Comparison of ENCODE assay signal across 20 cellular contexts in the genomic region with DNA sequence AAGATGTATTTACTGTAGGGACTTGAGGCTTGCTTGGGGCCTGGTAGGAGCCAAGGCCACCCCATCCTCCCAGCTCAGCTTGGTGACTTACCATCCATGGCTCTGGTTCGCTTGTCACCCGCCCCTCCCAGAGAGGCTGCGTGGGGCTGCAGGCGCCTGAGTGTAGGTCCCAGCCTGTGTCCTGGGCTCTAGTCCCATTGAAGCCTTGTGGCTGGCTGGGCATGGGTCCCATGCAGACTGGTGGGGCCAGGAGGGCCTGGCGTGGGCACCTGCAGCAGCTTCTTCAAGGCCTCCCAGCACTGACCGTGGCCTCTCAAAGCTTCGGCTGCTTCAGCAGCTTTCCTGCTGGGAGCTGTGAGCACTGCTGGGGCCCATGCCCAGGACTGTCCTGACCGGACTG.
"Had no signal": no experiment of that assay in that cellular context is flagged by ENCODE, and none has a peak within 500 bp of the region (broad histone marks: within the 10 kb centered on the region; RNA-seq: fewer than 3 reads in every experiment).

No MANE protein-coding gene starts in this region.

- H3K4me1 ChIP-seq: colonic mucosa, foreskin keratinocyte, prostate gland, suprapubic skin, uterus had no signal

- DNase-seq: colonic mucosa; dermis blood vessel endothelial cell; effector CD4-positive, alpha-beta T cell; endodermal cell; erythroblast; foreskin keratinocyte; hippocampal formation; mammary epithelial cell; natural killer cell; stimulated activated CD4-positive, alpha-beta T cell treated with anti-CD3 and anti-CD28 coated beads, Interleukin-12 subunit alpha, Interleukin-12 subunit beta, amount 100 ng/mL, for 4 hours; stimulated activated CD4-positive, alpha-beta T cell treated with anti-CD3 and anti-CD28 coated beads, Interleukin-2, amount 100 ng/mL, for 48 hours; stimulated activated naive CD4-positive, alpha-beta T cell treated with Interleukin-2 at 50 U/mL for 16 hours; thyroid gland; uterus had no signal

- ATAC-seq: foreskin keratinocyte had no signal

- H3K27ac ChIP-seq: colonic mucosa, foreskin keratinocyte, pancreas, prostate gland, right lobe of liver, suprapubic skin, thyroid gland, upper lobe of left lung, uterus had no signal

- H3K9me3 ChIP-seq: colonic mucosa, mucosa of descending colon, pancreas, prostate gland, right lobe of liver, suprapubic skin, thyroid gland, upper lobe of left lung, uterus had no signal

- H3K4me3 ChIP-seq: colonic mucosa, mucosa of descending colon, pancreas, prostate gland, right lobe of liver, suprapubic skin, thyroid gland, upper lobe of left lung, uterus had no signal

- H3K27me3 ChIP-seq: colonic mucosa, foreskin keratinocyte, pancreas, right lobe of liver, suprapubic skin, thyroid gland, upper lobe of left lung, uterus had no signal

- H3K36me3 ChIP-seq: colonic mucosa, pancreas, prostate gland, uterus had no signal
